In the genomic region with DNA sequence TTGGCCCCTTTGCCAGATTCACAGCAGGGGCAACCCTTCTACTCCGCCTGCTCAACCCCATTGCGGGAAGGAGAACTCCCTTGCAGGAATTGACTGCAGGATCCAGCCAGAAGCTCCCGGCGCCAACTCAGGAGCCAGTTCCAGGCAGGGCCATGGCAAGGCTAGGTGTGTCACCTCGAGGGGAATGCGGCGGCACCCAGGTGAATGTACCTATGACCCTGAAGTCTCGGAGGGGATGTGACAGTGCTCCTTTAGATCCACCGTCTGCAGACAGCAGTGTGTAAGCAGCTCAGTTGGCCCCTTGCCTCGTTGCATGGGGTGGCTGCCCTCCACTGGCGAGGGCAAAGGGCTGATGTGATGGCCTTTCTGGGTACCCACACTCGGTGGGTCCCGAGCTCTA, we compare ENCODE assay signal across 28 cellular contexts.
DNase-seq lines count a peak whose midpoint lies in the region; FAIRE-seq and TF ChIP-seq lines count a peak whose summit lies in the region.
"Had no signal": no experiment of that assay in that cellular context is flagged by ENCODE, and none has a peak within 500 bp of the region (broad histone marks: within the 10 kb centered on the region; RNA-seq: fewer than 3 reads in every experiment).

No MANE protein-coding gene starts in this region.

- H3K9ac ChIP-seq in OCI-LY3 (ENCODE audit: low read length) (no peak overlapping the region), kidney (ENCODE audit: low read length in 2 of 2) (no peak overlapping the region), mesenchymal stem cell (ENCODE audit: low read length) (no peak overlapping the region)
- H3K9ac ChIP-seq: BLaER1 had no signal

- no peak for TF ChIP-seq POLR2A in sigmoid colon (IDR thresholded peaks at IDR 0.05)

- H3K9me3 ChIP-seq in OCI-LY3 (ENCODE audit: insufficient read depth, low read length): no peaks in the 10 kb centered on the region
- H3K9me3 ChIP-seq in kidney (ENCODE audit: control insufficient read depth in 1 of 2, low read length in 2 of 2): no peaks in the 10 kb centered on the region
- no peaks in the 10 kb centered on the region for H3K9me3 ChIP-seq in mesenchymal stem cell (ENCODE audit: control insufficient read depth, low read length)
- H3K9me3 ChIP-seq in sigmoid colon: no peaks in the 10 kb centered on the region

- H4K8ac ChIP-seq in mesenchymal stem cell (ENCODE audit: low read length): no peak overlapping the region

- H2AK5ac ChIP-seq in mesenchymal stem cell (ENCODE audit: low read length, severe bottlenecking): no peak overlapping the region

- no peaks in the 10 kb centered on the region for H3K79me1 ChIP-seq in mesenchymal stem cell (replicated peaks; ENCODE audit: low read length, poor library complexity, severe bottlenecking)

- H3K4me1 ChIP-seq in OCI-LY3 (ENCODE audit: low read length) (peaks cover 20% of the 10 kb centered on the region), kidney (ENCODE audit: control insufficient read depth in 1 of 2, insufficient read depth in 1 of 2, low read depth in 1 of 2, low read length in 2 of 2) (no peaks in the 10 kb centered on the region), mesenchymal stem cell (ENCODE audit: control insufficient read depth, insufficient read depth, low read depth, low read length) (no peaks in the 10 kb centered on the region), sigmoid colon (no peaks in the 10 kb centered on the region)
- H3K4me1 ChIP-seq: BE2C, BLaER1 had no signal

- H3K27me3 ChIP-seq in OCI-LY3 (ENCODE audit: low read depth, low read length) (no peaks in the 10 kb centered on the region), mesenchymal stem cell (ENCODE audit: control insufficient read depth in 1 of 2, insufficient read depth in 1 of 2, low read length in 2 of 2) (no peaks in the 10 kb centered on the region), sigmoid colon (no peaks in the 10 kb centered on the region), dorsolateral prefrontal cortex (no peaks in the 10 kb centered on the region)
- H3K27me3 ChIP-seq: BE2C, BLaER1 had no signal

- H2BK120ac ChIP-seq in mesenchymal stem cell (ENCODE audit: low read depth, low read length): no peak overlapping the region

- no peak overlapping the region for H2BK5ac ChIP-seq in mesenchymal stem cell (ENCODE audit: low read depth, low read length, poor library complexity, severe bottlenecking)

- peak overlapping the region; percentile 11 for H4K91ac ChIP-seq in mesenchymal stem cell (ENCODE audit: low read length)

- 89% methylated on average over 13 of the region's 13 CpGs for WGBS in mesenchymal stem cell
- 89 to 91% methylated on average over 13 of the region's 13 CpGs for WGBS in sigmoid colon, 2 donors

- TF ChIP-seq EP300 in sigmoid colon (IDR thresholded peaks at IDR 0.05): no peak

- H2BK12ac ChIP-seq in mesenchymal stem cell (ENCODE audit: low read length in 2 of 2): no peak overlapping the region

- H3K4me2 ChIP-seq in OCI-LY3 (ENCODE audit: low read length) (peak overlapping the region; percentile 24; the same call in 1 of the 2 replicates), mesenchymal stem cell (ENCODE audit: low read length, poor library complexity, severe bottlenecking) (no peak overlapping the region)
- H3K4me2 ChIP-seq: BLaER1 had no signal

- H2AFZ ChIP-seq in OCI-LY3 (ENCODE audit: low read depth, low read length) (no peak overlapping the region), mesenchymal stem cell (ENCODE audit: low read depth, low read length) (no peak overlapping the region)

- no peak for FAIRE-seq in kidney (lab: Jason Lieb, UNC)
- FAIRE-seq: A204.1, GM12878, GM12892, GM18507 had no signal

- TF ChIP-seq CTCF in OCI-LY3 (IDR thresholded peaks at IDR 0.05; ENCODE audit: low read depth, low read length) (no peak), kidney (IDR thresholded peaks at IDR 0.05; ENCODE audit: borderline replicate concordance, extremely low read depth, insufficient read depth) (no peak), sigmoid colon (IDR thresholded peaks at IDR 0.05) (no peak), dorsolateral prefrontal cortex (IDR thresholded peaks at IDR 0.05 in 54 of 56, conservative IDR thresholded peaks at IDR 0.05 in 2 of 56; ENCODE audit: low read depth in 1 of 56, partially characterized antibody in 56 of 56) (no peak)

- H3K4ac ChIP-seq in mesenchymal stem cell (ENCODE audit: low read depth in 1 of 2, low read length in 2 of 2): no peak overlapping the region

- no peak overlapping the region for H2BK15ac ChIP-seq in mesenchymal stem cell (ENCODE audit: low read depth, poor library complexity, severe bottlenecking)

- H3K27ac ChIP-seq in OCI-LY3 (ENCODE audit: low read length) (no peak overlapping the region), kidney (ENCODE audit: low read depth in 2 of 2, low read length in 2 of 2) (no peak overlapping the region), mesenchymal stem cell (ENCODE audit: low read length, poor library complexity, severe bottlenecking) (no peak overlapping the region), sigmoid colon (no peak overlapping the region), dorsolateral prefrontal cortex (no peak overlapping the region)
- H3K27ac ChIP-seq: BLaER1 had no signal

- H3K23ac ChIP-seq in mesenchymal stem cell (ENCODE audit: low read length in 2 of 2): no peak overlapping the region

- no peaks in the 10 kb centered on the region for H3K79me2 ChIP-seq in OCI-LY3 (ENCODE audit: low read length)

- H3K14ac ChIP-seq in mesenchymal stem cell (ENCODE audit: low read length in 2 of 2): no peak overlapping the region

- intact Hi-C loops in kidney (cut with DNase I) (no loop called here), sigmoid colon (cut with DNase I) (no loop called here), dorsolateral prefrontal cortex (cut with DNase I) (no loop called here)

- DNase-seq in kidney (peak; percentile 55), mesenchymal stem cell (no peak), sigmoid colon (peak; percentile 61), NCI-H524 (lab: John Stamatoyannopoulos, UW) (no peak), dorsolateral prefrontal cortex (no peak), ecto neural progenitor cell (ENCODE audit: low spot score) (no peak)
- no peak for DNase-seq in stimulated activated naive CD4-positive, alpha-beta T cell treated with Interleukin-2 at 50 U/mL for 16 hours (lab: John Stamatoyannopoulos, UW)
- DNase-seq: 8988T; ACHN; BE2C; C1 segment of cervical spinal cord; CD4-positive, alpha-beta memory T cell; CD4-positive, CD25-positive, alpha-beta regulatory T cell; CD8-positive, alpha-beta memory T cell; COR-L47; DMS 273 treated with DMSO at 0.1 percent for 48 hours; DMS153; DMS53; DMS79; DND-41; EL; GDM1 had no signal

- no peak overlapping the region for H3K18ac ChIP-seq in mesenchymal stem cell (ENCODE audit: low read depth in 1 of 2, low read length in 2 of 2)

- no peaks in the 10 kb centered on the region for H4K20me1 ChIP-seq in OCI-LY3 (ENCODE audit: insufficient read depth, low read length)
- H4K20me1 ChIP-seq: BLaER1 had no signal

- H3K36me3 ChIP-seq in OCI-LY3 (replicated peaks; ENCODE audit: low read depth, low read length) (no peaks in the 10 kb centered on the region), kidney (ENCODE audit: control insufficient read depth in 1 of 2, insufficient read depth in 2 of 2, low read length in 2 of 2) (no peaks in the 10 kb centered on the region), mesenchymal stem cell (ENCODE audit: control insufficient read depth in 1 of 2, insufficient read depth in 2 of 2, low read depth in 1 of 2, low read length in 2 of 2) (no peaks in the 10 kb centered on the region), sigmoid colon (no peaks in the 10 kb centered on the region)
- H3K36me3 ChIP-seq: BE2C, BLaER1 had no signal

- H3K4me3 ChIP-seq in OCI-LY3 (ENCODE audit: low read length): no peak overlapping the region
- H3K4me3 ChIP-seq in kidney (ENCODE audit: low read length in 2 of 2): no peak overlapping the region
- no peak overlapping the region for H3K4me3 ChIP-seq in mesenchymal stem cell (ENCODE audit: insufficient read depth in 1 of 2, low read depth in 1 of 2, low read length in 2 of 2)
- no peak overlapping the region for H3K4me3 ChIP-seq in sigmoid colon
- H3K4me3 ChIP-seq in dorsolateral prefrontal cortex: no peak overlapping the region
- H3K4me3 ChIP-seq: BLaER1, GM12878 had no signal

Comparison
In these comparisons a context has a peak if more than half of its experiments do, and no peak if none do; other contexts are left out.
1. DNase-seq: peak in kidney (single experiment) and sigmoid colon (single experiment); none in mesenchymal stem cell (single experiment), NCI-H524 (0 of 2), dorsolateral prefrontal cortex (0 of 10), ecto neural progenitor cell (single experiment) and stimulated activated naive CD4-positive, alpha-beta T cell treated with Interleukin-2 at 50 U/mL for 16 hours (single experiment).